Comparison of ENCODE assay signal across 10 cellular contexts in the genomic region with DNA sequence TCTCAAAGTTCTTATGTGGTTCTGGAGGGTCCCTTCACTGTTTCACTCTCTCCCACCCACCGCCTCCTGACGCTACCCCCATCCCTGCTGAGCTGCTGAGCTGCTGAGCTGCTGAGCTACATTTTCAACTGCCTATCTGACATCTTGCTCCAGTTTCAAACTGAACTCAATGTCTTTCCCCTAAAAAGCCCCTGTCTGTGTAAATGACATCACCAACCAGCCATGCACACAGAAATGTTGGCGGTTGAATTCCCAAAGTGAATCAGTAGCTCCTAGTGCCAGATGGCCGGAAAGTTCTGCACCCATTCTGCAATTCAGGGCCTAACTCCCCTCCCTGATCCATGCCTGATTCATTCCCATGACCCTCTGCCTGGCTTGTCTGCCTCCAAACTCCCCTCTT.
A peak's percentile ranks its signal among the peaks of the same experiment; 100 is the strongest.
DNase-seq lines count a peak whose midpoint lies in the region; ATAC-seq and TF ChIP-seq lines count a peak whose summit lies in the region.
"Had no signal": no experiment of that assay in that cellular context is flagged by ENCODE, and none has a peak within 500 bp of the region (broad histone marks: within the 10 kb centered on the region; RNA-seq: fewer than 3 reads in every experiment).

No MANE protein-coding gene starts in this region.

- peak overlapping the region; percentile 41 for H3K27ac ChIP-seq in OCI-LY3 (ENCODE audit: low read length)
- H3K27ac ChIP-seq in mesenchymal stem cell (ENCODE audit: low read length, poor library complexity, severe bottlenecking), result peak overlapping the region; percentile 94

- H2AFZ ChIP-seq in OCI-LY3 (ENCODE audit: low read depth, low read length) (peak overlapping the region; percentile 57; the same call in 1 of the 2 replicates), mesenchymal stem cell (ENCODE audit: low read depth, low read length) (no peak overlapping the region)

- peaks cover 3% of the 10 kb centered on the region for H3K27me3 Mint-ChIP-seq in activated CD4-positive, alpha-beta memory T cell treated with anti-CD3 and anti-CD28 coated beads, Interleukin-2, amount 10 ng/mL, durations not matched to agents 7 days and 5 days
- H3K27me3 Mint-ChIP-seq in activated CD8-positive, alpha-beta T cell treated with anti-CD3 and anti-CD28 coated beads for 36 hours, result peaks cover 3% of the 10 kb centered on the region

- H3K23ac ChIP-seq in mesenchymal stem cell (ENCODE audit: low read length in 2 of 2), result no peak overlapping the region

- no peak overlapping the region for H3K14ac ChIP-seq in mesenchymal stem cell (ENCODE audit: low read length in 2 of 2)

- no peaks in the 10 kb centered on the region for H3K79me1 ChIP-seq in mesenchymal stem cell (replicated peaks; ENCODE audit: low read length, poor library complexity, severe bottlenecking)

- H3K4me3 ChIP-seq in OCI-LY3 (ENCODE audit: low read length) (peak overlapping the region; percentile 23), mesenchymal stem cell (ENCODE audit: insufficient read depth in 1 of 2, low read depth in 1 of 2, low read length in 2 of 2) (no peak overlapping the region)

- H2BK5ac ChIP-seq in mesenchymal stem cell (ENCODE audit: low read depth, low read length, poor library complexity, severe bottlenecking), result peak overlapping the region; percentile 95

- no peaks in the 10 kb centered on the region for H3K36me3 Mint-ChIP-seq in activated CD4-positive, alpha-beta memory T cell treated with anti-CD3 and anti-CD28 coated beads, Interleukin-2, amount 10 ng/mL, durations not matched to agents 7 days and 5 days (ENCODE audit: low read depth)
- H3K36me3 Mint-ChIP-seq in activated CD8-positive, alpha-beta T cell treated with anti-CD3 and anti-CD28 coated beads for 36 hours (ENCODE audit: low read depth), result no peaks in the 10 kb centered on the region

- intact Hi-C loops in activated CD8-positive, alpha-beta T cell treated with anti-CD3 and anti-CD28 coated beads for 36 hours (cut with micrococcal nuclease), result no loop called here

- peak overlapping the region; percentile 68 for H3K4me2 ChIP-seq in OCI-LY3 (ENCODE audit: low read length)
- H3K4me2 ChIP-seq in mesenchymal stem cell (ENCODE audit: low read length, poor library complexity, severe bottlenecking), result no peak overlapping the region

- no peak overlapping the region for H3K4me3 Mint-ChIP-seq in activated CD4-positive, alpha-beta memory T cell treated with anti-CD3 and anti-CD28 coated beads, Interleukin-2, amount 10 ng/mL, durations not matched to agents 7 days and 5 days
- H3K4me3 Mint-ChIP-seq in activated CD8-positive, alpha-beta T cell treated with anti-CD3 and anti-CD28 coated beads for 36 hours, result no peak overlapping the region
- H3K4me3 Mint-ChIP-seq: activated T-helper 1 cell treated with anti-CD3 and anti-CD28 coated beads, Interleukin-12 subunit alpha, Interleukin-12 subunit beta, Interleukin-2, Interleukin-4 antibody, amounts not matched to agents 30 ng/mL and 10 ng/mL and 1 ng/mL, durations not matched to agents 14 hours and 24 hours and 36 hours; nephron had no signal

- H4K20me1 ChIP-seq in OCI-LY3 (ENCODE audit: insufficient read depth, low read length), result no peaks in the 10 kb centered on the region

- H2BK12ac ChIP-seq in mesenchymal stem cell (ENCODE audit: low read length in 2 of 2), result no peak overlapping the region

- peak overlapping the region; percentile 30 for H3K9ac ChIP-seq in OCI-LY3 (ENCODE audit: low read length)
- H3K9ac ChIP-seq in mesenchymal stem cell (ENCODE audit: low read length), result peak overlapping the region; percentile 56

- in situ Hi-C loops in GM13977 (cut with MboI; ENCODE audit: low pct_unique_long_range_greater_than_20kb, low sequenced_read_pairs, unreplicated experiment), result no loop called here

- no peak overlapping the region for H4K8ac ChIP-seq in mesenchymal stem cell (ENCODE audit: low read length)

- no peak overlapping the region for H2BK120ac ChIP-seq in mesenchymal stem cell (ENCODE audit: low read depth, low read length)

- no peak overlapping the region for H3K18ac ChIP-seq in mesenchymal stem cell (ENCODE audit: low read depth in 1 of 2, low read length in 2 of 2)

- H4K91ac ChIP-seq in mesenchymal stem cell (ENCODE audit: low read length), result no peak overlapping the region

- ATAC-seq in HG02571 (IDR thresholded peaks at IDR 0.05; ENCODE audit: unreplicated experiment), result peak; percentile 69
- no peak for ATAC-seq in activated CD8-positive, alpha-beta T cell treated with anti-CD3 and anti-CD28 coated beads for 36 hours

- DNase-seq in GM13977 (ENCODE audit: low spot score), result peak; percentile 33
- peak; percentile 39 for DNase-seq in mesenchymal stem cell
- no peak for DNase-seq in activated CD4-positive, alpha-beta memory T cell treated with anti-CD3 and anti-CD28 coated beads, Interleukin-2, amount 10 ng/mL, durations not matched to agents 7 days and 5 days
- no peak for DNase-seq in activated CD4-positive, CD25-positive, alpha-beta regulatory T cell (lab: John Stamatoyannopoulos, UW)
- DNase-seq in middle frontal gyrus (ENCODE audit: extremely low spot score, low spot score), result no peak
- DNase-seq in activated CD8-positive, alpha-beta T cell treated with anti-CD3 and anti-CD28 coated beads for 36 hours, result no peak

- H3K79me2 ChIP-seq in OCI-LY3 (ENCODE audit: low read length), result no peaks in the 10 kb centered on the region

- no peaks in the 10 kb centered on the region for H3K9me3 ChIP-seq in OCI-LY3 (ENCODE audit: insufficient read depth, low read length)
- H3K9me3 ChIP-seq in mesenchymal stem cell (ENCODE audit: control insufficient read depth, low read length), result no peaks in the 10 kb centered on the region

- no peaks in the 10 kb centered on the region for H3K9me3 Mint-ChIP-seq in activated CD4-positive, alpha-beta memory T cell treated with anti-CD3 and anti-CD28 coated beads, Interleukin-2, amount 10 ng/mL, durations not matched to agents 7 days and 5 days
- no peaks in the 10 kb centered on the region for H3K9me3 Mint-ChIP-seq in activated CD8-positive, alpha-beta T cell treated with anti-CD3 and anti-CD28 coated beads for 36 hours
- H3K9me3 Mint-ChIP-seq: activated T-helper 1 cell treated with anti-CD3 and anti-CD28 coated beads, Interleukin-12 subunit alpha, Interleukin-12 subunit beta, Interleukin-2, Interleukin-4 antibody, amounts not matched to agents 30 ng/mL and 10 ng/mL and 1 ng/mL, durations not matched to agents 14 hours and 24 hours and 36 hours had no signal

- H3K4me1 ChIP-seq in OCI-LY3 (ENCODE audit: low read length) (peaks cover 35% of the 10 kb centered on the region), mesenchymal stem cell (ENCODE audit: control insufficient read depth, insufficient read depth, low read depth, low read length) (peaks cover 16% of the 10 kb centered on the region)

- peak overlapping the region; percentile 92 for H2AK5ac ChIP-seq in mesenchymal stem cell (ENCODE audit: low read length, severe bottlenecking)

- H3K4ac ChIP-seq in mesenchymal stem cell (ENCODE audit: low read depth in 1 of 2, low read length in 2 of 2), result no peak overlapping the region

- WGBS in mesenchymal stem cell, result 89% methylated on average over 4 of the region's 4 CpGs

- no peak overlapping the region for H3K27ac Mint-ChIP-seq in activated CD4-positive, alpha-beta memory T cell treated with anti-CD3 and anti-CD28 coated beads, Interleukin-2, amount 10 ng/mL, durations not matched to agents 7 days and 5 days
- no peak overlapping the region for H3K27ac Mint-ChIP-seq in activated CD8-positive, alpha-beta T cell treated with anti-CD3 and anti-CD28 coated beads for 36 hours
- H3K27ac Mint-ChIP-seq: activated T-helper 1 cell treated with anti-CD3 and anti-CD28 coated beads, Interleukin-12 subunit alpha, Interleukin-12 subunit beta, Interleukin-2, Interleukin-4 antibody, amounts not matched to agents 30 ng/mL and 10 ng/mL and 1 ng/mL, durations not matched to agents 14 hours and 24 hours and 36 hours; nephron had no signal

- H3K27me3 ChIP-seq in OCI-LY3 (ENCODE audit: low read depth, low read length) (no peaks in the 10 kb centered on the region), mesenchymal stem cell (ENCODE audit: control insufficient read depth in 1 of 2, insufficient read depth in 1 of 2, low read length in 2 of 2) (no peaks in the 10 kb centered on the region)

- H3K36me3 ChIP-seq in OCI-LY3 (replicated peaks; ENCODE audit: low read depth, low read length) (no peaks in the 10 kb centered on the region), mesenchymal stem cell (ENCODE audit: control insufficient read depth in 1 of 2, insufficient read depth in 2 of 2, low read depth in 1 of 2, low read length in 2 of 2) (no peaks in the 10 kb centered on the region)

- no peaks in the 10 kb centered on the region for H3K4me1 Mint-ChIP-seq in activated CD4-positive, alpha-beta memory T cell treated with anti-CD3 and anti-CD28 coated beads, Interleukin-2, amount 10 ng/mL, durations not matched to agents 7 days and 5 days
- no peaks in the 10 kb centered on the region for H3K4me1 Mint-ChIP-seq in activated CD8-positive, alpha-beta T cell treated with anti-CD3 and anti-CD28 coated beads for 36 hours (ENCODE audit: low read depth)
- H3K4me1 Mint-ChIP-seq: nephron had no signal

- no peak overlapping the region for H2BK15ac ChIP-seq in mesenchymal stem cell (ENCODE audit: low read depth, poor library complexity, severe bottlenecking)

- CTCF ChIA-PET in activated CD4-positive, alpha-beta memory T cell treated with anti-CD3 and anti-CD28 coated beads, Interleukin-2, amount 10 ng/mL, durations not matched to agents 7 days and 5 days (lab: Charles Lee), result no interaction called here
- CTCF ChIA-PET in activated CD8-positive, alpha-beta T cell treated with anti-CD3 and anti-CD28 coated beads for 36 hours (lab: Charles Lee), result no interaction called here

- TF ChIP-seq CTCF in GM13977 (IDR thresholded peaks at IDR 0.05; ENCODE audit: extremely low read depth, insufficient read depth, missing control alignments), result no peak
- TF ChIP-seq CTCF in OCI-LY3 (IDR thresholded peaks at IDR 0.05; ENCODE audit: low read depth, low read length), result no peak
- TF ChIP-seq CTCF in activated CD8-positive, alpha-beta T cell treated with anti-CD3 and anti-CD28 coated beads for 36 hours (IDR thresholded peaks at IDR 0.05), result no peak

- POLR2A ChIA-PET in activated CD4-positive, alpha-beta memory T cell treated with anti-CD3 and anti-CD28 coated beads, Interleukin-2, amount 10 ng/mL, durations not matched to agents 7 days and 5 days (lab: Charles Lee), result no interaction called here
- POLR2A ChIA-PET in activated CD8-positive, alpha-beta T cell treated with anti-CD3 and anti-CD28 coated beads for 36 hours (lab: Charles Lee), result no interaction called here

Comparison
In these comparisons a context has a peak if more than half of its experiments do, and no peak if none do; other contexts are left out.
1. DNase-seq: peak in GM13977 (single experiment) and mesenchymal stem cell (single experiment); none in activated CD4-positive, alpha-beta memory T cell treated with anti-CD3 and anti-CD28 coated beads, Interleukin-2, amount 10 ng/mL, durations not matched to agents 7 days and 5 days (single experiment), activated CD4-positive, CD25-positive, alpha-beta regulatory T cell (0 of 4), middle frontal gyrus (single experiment) and activated CD8-positive, alpha-beta T cell treated with anti-CD3 and anti-CD28 coated beads for 36 hours (single experiment).